In the genomic region with DNA sequence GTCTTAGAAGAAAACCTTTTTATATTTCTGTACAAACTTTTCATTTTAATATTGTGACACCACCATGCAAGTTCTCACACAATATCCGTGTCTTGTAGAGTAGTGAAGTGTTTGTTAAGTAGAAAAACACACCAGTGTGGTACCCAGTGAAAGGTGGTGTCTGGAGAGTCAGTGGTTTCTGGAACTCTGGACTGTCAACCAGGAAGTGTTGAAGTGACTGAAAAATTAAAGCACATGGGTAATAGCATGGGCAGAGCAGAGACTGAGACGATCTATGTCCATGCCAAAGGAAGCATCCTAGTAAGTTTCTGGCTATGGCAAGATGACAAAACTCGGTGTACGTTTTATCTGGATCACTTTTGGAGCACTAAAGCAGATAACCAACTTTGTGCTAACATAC, we compare ENCODE assay signal across 1 cellular context.
TF ChIP-seq lines count a peak whose summit lies in the region.

No MANE protein-coding gene starts in this region.

TF ChIP-seq in A549, 52 proteins besides CTCF, POLR2A, EP300 and RAD21 (continued from another document):
- TF ChIP-seq USF2 (IDR thresholded peaks at IDR 0.05) (no peak), JUNB (IDR thresholded peaks at IDR 0.05) (no peak), GATA3 (IDR thresholded peaks at IDR 0.05; ENCODE audit: borderline replicate concordance) (no peak), CBX8 (IDR thresholded peaks at IDR 0.05) (no peak), REST (IDR thresholded peaks at IDR 0.05) (no peak), ZNF302 (CRISPR knock-in tag; IDR thresholded peaks at IDR 0.05) (no peak), NFE2L2 (conservative IDR thresholded peaks at IDR 0.05; ENCODE audit: low read length) (no peak), E2F6 (IDR thresholded peaks at IDR 0.05; ENCODE audit: borderline replicate concordance, low read depth) (no peak), RCOR1 (IDR thresholded peaks at IDR 0.05; ENCODE audit: low read depth, low read length) (no peak), TP53 (CRISPR knock-in tag; IDR thresholded peaks at IDR 0.05) (no peak), KDM5A (IDR thresholded peaks at IDR 0.05) (no peak), CHD4 (IDR thresholded peaks at IDR 0.05; ENCODE audit: borderline replicate concordance) (no peak)
- TF ChIP-seq, protein P1, sequence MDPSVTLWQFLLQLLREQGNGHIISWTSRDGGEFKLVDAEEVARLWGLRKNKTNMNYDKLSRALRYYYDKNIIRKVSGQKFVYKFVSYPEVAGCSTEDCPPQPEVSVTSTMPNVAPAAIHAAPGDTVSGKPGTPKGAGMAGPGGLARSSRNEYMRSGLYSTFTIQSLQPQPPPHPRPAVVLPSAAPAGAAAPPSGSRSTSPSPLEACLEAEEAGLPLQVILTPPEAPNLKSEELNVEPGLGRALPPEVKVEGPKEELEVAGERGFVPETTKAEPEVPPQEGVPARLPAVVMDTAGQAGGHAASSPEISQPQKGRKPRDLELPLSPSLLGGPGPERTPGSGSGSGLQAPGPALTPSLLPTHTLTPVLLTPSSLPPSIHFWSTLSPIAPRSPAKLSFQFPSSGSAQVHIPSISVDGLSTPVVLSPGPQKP (IDR thresholded peaks at IDR 0.05; ENCODE audit: low read depth, low read length) = no peak
- TF ChIP-seq, protein P2, sequence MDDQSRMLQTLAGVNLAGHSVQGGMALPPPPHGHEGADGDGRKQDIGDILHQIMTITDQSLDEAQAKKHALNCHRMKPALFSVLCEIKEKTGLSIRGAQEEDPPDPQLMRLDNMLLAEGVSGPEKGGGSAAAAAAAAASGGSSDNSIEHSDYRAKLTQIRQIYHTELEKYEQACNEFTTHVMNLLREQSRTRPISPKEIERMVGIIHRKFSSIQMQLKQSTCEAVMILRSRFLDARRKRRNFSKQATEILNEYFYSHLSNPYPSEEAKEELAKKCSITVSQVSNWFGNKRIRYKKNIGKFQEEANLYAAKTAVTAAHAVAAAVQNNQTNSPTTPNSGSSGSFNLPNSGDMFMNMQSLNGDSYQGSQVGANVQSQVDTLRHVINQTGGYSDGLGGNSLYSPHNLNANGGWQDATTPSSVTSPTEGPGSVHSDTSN (IDR thresholded peaks at IDR 0.05) = no peak
